8 cellular contexts compared by ENCODE assay signal in genomic region chr18:58887613-58887963, GRCh38. TPM values are rescaled to one million over a fixed set of nuclear protein-coding genes. Genes with fewer than 3 reads are reported as not detected.
DNase-seq lines count a peak whose midpoint lies in the region; ATAC-seq and TF ChIP-seq lines count a peak whose summit lies in the region.

No MANE protein-coding gene starts in this region.

- H3K27ac ChIP-seq in heart left ventricle (peak overlapping the region; percentile 52 to 90 (median 69)), spleen (peak overlapping the region; percentile 38 to 78 (median 64))

- intact Hi-C loops in heart left ventricle (cut with DNase I) = no loop called here
- intact Hi-C loops in spleen (cut with DNase I; ENCODE audit: low total_unique reads) = no loop called here

- peak; percentile 23 for DNase-seq in NK-92 treated with Interleukin-12 subunit alpha and Interleukin-12 subunit beta, amount 100 ng/mL, for 24 hours (lab: John Stamatoyannopoulos, UW)
- DNase-seq in NK-92 (lab: John Stamatoyannopoulos, UW; ENCODE audit: unreplicated experiment) = no peak
- no peak for DNase-seq in WTC11 (ENCODE audit: low spot score)
- DNase-seq in heart left ventricle = peak; percentile 67 to 87 (median 79)
- DNase-seq in spleen = peak; percentile 88
- DNase-seq in T-helper 9 cell = no peak

- H3K36me3 Mint-ChIP-seq in WTC11 = peaks cover 46% of the 10 kb centered on the region

- peak overlapping the region in 6 of 12 donors; percentile 6 to 33 (median 22) for H3K4me3 ChIP-seq in heart left ventricle
- peak overlapping the region in 1 of 8 donors; percentile 17 for H3K4me3 ChIP-seq in spleen

- TF ChIP-seq CTCF in WTC11 (IDR thresholded peaks at IDR 0.05) = no peak
- TF ChIP-seq CTCF in heart left ventricle (IDR thresholded peaks at IDR 0.05) = no peak
- no peak for TF ChIP-seq CTCF in spleen (IDR thresholded peaks at IDR 0.05 in 8 of 11, conservative IDR thresholded peaks at IDR 0.05 in 3 of 11)

- H3K36me3 ChIP-seq in heart left ventricle = peaks cover 0 to 53% (median 16%) of the 10 kb centered on the region in 9 donors
- peaks cover 0 to 9% (median 2%) of the 10 kb centered on the region in 6 donors for H3K36me3 ChIP-seq in spleen

- H3K9me3 ChIP-seq in heart left ventricle (no peaks in the 10 kb centered on the region), spleen (no peaks in the 10 kb centered on the region)

- no peaks in the 10 kb centered on the region for H3K9me3 Mint-ChIP-seq in WTC11

- H3K27me3 Mint-ChIP-seq in WTC11 (ENCODE audit: low read depth) = no peaks in the 10 kb centered on the region

- TF ChIP-seq POLR2A in heart left ventricle (IDR thresholded peaks at IDR 0.05) (peak in 1 of 2 donors; percentile 28), spleen (IDR thresholded peaks at IDR 0.05) (no peak)

- no peaks in the 10 kb centered on the region for H3K27me3 ChIP-seq in heart left ventricle
- no peaks in the 10 kb centered on the region for H3K27me3 ChIP-seq in spleen (replicated peaks in 1 of 7)

- WGBS in heart left ventricle, 4 donors = 22 to 52% (median 37%) methylated on average over 10 of the region's 10 CpGs
- WGBS in spleen, 5 donors = 2 to 18% (median 5%) methylated on average over 8 to 10 of the region's 10 CpGs

- H3K27ac Mint-ChIP-seq in WTC11 = peak overlapping the region; percentile 75

- H3K4me1 ChIP-seq in heart left ventricle = peaks cover 0 to 60% (median 31%) of the 10 kb centered on the region in 12 donors
- H3K4me1 ChIP-seq in spleen = peaks cover 14 to 48% (median 35%) of the 10 kb centered on the region in 6 donors

- H3K4me1 Mint-ChIP-seq in WTC11 = peaks cover 55% of the 10 kb centered on the region

- POLR2A ChIA-PET in WTC11 (lab: Charles Lee) = interaction anchor here (1.1 kb wide), 1 partner anchor 21 kb away, joined by 3 read pairs; no protein-coding TSS in a partner anchor

- no peak overlapping the region for H3K4me3 Mint-ChIP-seq in WTC11

- ATAC-seq in HG03457 (IDR thresholded peaks at IDR 0.05; ENCODE audit: unreplicated experiment) = peak; percentile 74
- no peak for ATAC-seq in WTC11
- peak; percentile 64 to 92 (median 88) for ATAC-seq in heart left ventricle
- no peak for ATAC-seq in GM21515 (IDR thresholded peaks at IDR 0.05; ENCODE audit: unreplicated experiment)

- CTCF ChIA-PET in WTC11 (lab: Charles Lee) = interaction anchor here (0.6 kb wide), 1 partner anchor 43 kb away, joined by 5 read pairs; no protein-coding TSS in a partner anchor

TF ChIP-seq in WTC11, 78 proteins besides CTCF, POLR2A, EP300 and RAD21:
- TF ChIP-seq ETV6 (CRISPR knock-in tag; IDR thresholded peaks at IDR 0.05) (no peak), SMAD3 (CRISPR knock-in tag; IDR thresholded peaks at IDR 0.05; ENCODE audit: borderline replicate concordance) (no peak), ZNF263 (CRISPR knock-in tag; IDR thresholded peaks at IDR 0.05; ENCODE audit: low read depth) (no peak), NFATC4 (CRISPR knock-in tag; IDR thresholded peaks at IDR 0.05) (no peak), ZNF425 (CRISPR knock-in tag; conservative IDR thresholded peaks at IDR 0.05) (no peak)

RNA-seq across cellular contexts. Expression of gene ZNF532, which starts 22.9 kb away (rescaled TPM):
- total RNA-seq in WTC11 (2021) (171 to 185 TPM (median 181 TPM) in 3 replicates), heart left ventricle (10 to 100 TPM; 50.7 to 84.4 (median 70.9) TPM), spleen (10 to 100 TPM; 40.0 to 64.8 (median 47.2) TPM)
- polyA plus RNA-seq in heart left ventricle (10 to 100 TPM; 16.0 to 25.5 TPM), spleen (10 to 100 TPM in 1 of 3 donors, 1 to 10 TPM in 2; 5.2 to 12.1 (median 9.8) TPM)

Comparison
In these comparisons a context has a peak if more than half of its experiments do, and no peak if none do; other contexts are left out.
1. DNase-seq: peak in NK-92 treated with Interleukin-12 subunit alpha and Interleukin-12 subunit beta, amount 100 ng/mL, for 24 hours (single experiment), heart left ventricle (5 of 5) and spleen (single experiment); none in NK-92 (single experiment), WTC11 (single experiment) and T-helper 9 cell (single experiment).
2. ATAC-seq: peak in HG03457 (single experiment) and heart left ventricle (4 of 4); none in WTC11 (single experiment) and GM21515 (single experiment).